ENCODE assay signal across 21 cellular contexts in genomic region chr11:78708388-78708787, GRCh38.
DNase-seq lines count a peak whose midpoint lies in the region; ATAC-seq, FAIRE-seq and TF ChIP-seq lines count a peak whose summit lies in the region.
"Had no signal": no experiment of that assay in that cellular context is flagged by ENCODE, and none has a peak within 500 bp of the region (broad histone marks: within the 10 kb centered on the region; RNA-seq: fewer than 3 reads in every experiment).

No MANE protein-coding gene starts in this region.

- H3K36me3 Mint-ChIP-seq in HFFc6 (ENCODE audit: low read depth) (peaks cover 26% of the 10 kb centered on the region), WTC11 (no peaks in the 10 kb centered on the region)
- H3K36me3 Mint-ChIP-seq in CD8-positive, alpha-beta T cell: no peaks in the 10 kb centered on the region

- H3K4me3 ChIP-seq in keratinocyte (ENCODE audit: control insufficient read depth in 2 of 3, extremely low read depth in 1 of 3, insufficient read depth in 2 of 3, low read depth in 1 of 3, low read length in 3 of 3) (no peak overlapping the region), aorta (ENCODE audit: low read length in 2 of 2) (no peak overlapping the region), dorsolateral prefrontal cortex (no peak overlapping the region)
- no peak overlapping the region for H3K4me3 ChIP-seq in CD8-positive, alpha-beta T cell (ENCODE audit: low read depth, low read length)
- H3K4me3 ChIP-seq: ovary, vagina had no signal

- H3K4me1 Mint-ChIP-seq in HFFc6 (ENCODE audit: low read depth) (peaks cover 18% of the 10 kb centered on the region), WTC11 (no peaks in the 10 kb centered on the region)
- no peaks in the 10 kb centered on the region for H3K4me1 Mint-ChIP-seq in CD8-positive, alpha-beta T cell (ENCODE audit: low read depth)

- intact Hi-C loops in aorta (cut with DNase I): no loop called here
- intact Hi-C loops in dorsolateral prefrontal cortex (cut with DNase I): no loop called here
- intact Hi-C loops in CD8-positive, alpha-beta T cell (cut with DNase I, micrococcal nuclease): no loop called here

- FAIRE-seq in keratinocyte (lab: Jason Lieb, UNC): peak; percentile 99
- FAIRE-seq: HepG2 had no signal

- 97 to 98% methylated on average over 6 of the region's 6 CpGs for WGBS in aorta, 2 donors

- H3K27ac Mint-ChIP-seq in HFFc6 (peak overlapping the region; percentile 37; the same call in 1 of the 2 replicates), WTC11 (no peak overlapping the region)
- no peak overlapping the region for H3K27ac Mint-ChIP-seq in CD8-positive, alpha-beta T cell

- H3K4me3 Mint-ChIP-seq in HFFc6 (no peak overlapping the region), WTC11 (no peak overlapping the region)
- H3K4me3 Mint-ChIP-seq in CD8-positive, alpha-beta T cell: no peak overlapping the region
- H3K4me3 Mint-ChIP-seq: brain had no signal

- POLR2A ChIA-PET in WTC11 (lab: Charles Lee): no interaction called here
- POLR2A ChIA-PET in CD8-positive, alpha-beta T cell (lab: Charles Lee): no interaction called here

- TF ChIP-seq CTCF in HFFc6 (IDR thresholded peaks at IDR 0.05): no peak
- TF ChIP-seq CTCF in WTC11 (IDR thresholded peaks at IDR 0.05): no peak
- no peak for TF ChIP-seq CTCF in keratinocyte (optimal IDR thresholded peaks at IDR 0.05 in 1 of 3, IDR thresholded peaks at IDR 0.05 in 1 of 3, conservative IDR thresholded peaks at IDR 0.05 in 1 of 3; ENCODE audit: extremely low read depth in 1 of 3, insufficient read depth in 2 of 3, low read length in 3 of 3)
- no peak for TF ChIP-seq CTCF in dorsolateral prefrontal cortex (IDR thresholded peaks at IDR 0.05 in 54 of 56, conservative IDR thresholded peaks at IDR 0.05 in 2 of 56; ENCODE audit: low read depth in 1 of 56, partially characterized antibody in 56 of 56)
- no peak for TF ChIP-seq CTCF in CD8-positive, alpha-beta T cell (IDR thresholded peaks at IDR 0.05)

- H3K9me1 ChIP-seq in keratinocyte (ENCODE audit: control insufficient read depth, extremely low read depth, insufficient read depth, low read length): no peaks in the 10 kb centered on the region

- peak overlapping the region; percentile 43 for H3K27ac ChIP-seq in keratinocyte (ENCODE audit: control insufficient read depth, insufficient read depth, low read length)
- H3K27ac ChIP-seq in aorta (ENCODE audit: low read depth in 1 of 2, low read length in 2 of 2): no peak overlapping the region
- no peak overlapping the region for H3K27ac ChIP-seq in dorsolateral prefrontal cortex
- no peak overlapping the region for H3K27ac ChIP-seq in CD8-positive, alpha-beta T cell (ENCODE audit: low read depth, low read length)
- H3K27ac ChIP-seq: ovary, vagina had no signal

- CTCF ChIA-PET in WTC11 (lab: Charles Lee): interaction anchor here (1.5 kb wide), 1 partner anchor 63 kb away, joined by 4 read pairs; no protein-coding TSS in a partner anchor
- CTCF ChIA-PET in CD8-positive, alpha-beta T cell (lab: Charles Lee): no interaction called here

- H4K20me1 ChIP-seq in keratinocyte (ENCODE audit: control insufficient read depth, extremely low read depth, insufficient read depth, low read length): no peaks in the 10 kb centered on the region

- H3K79me2 ChIP-seq in keratinocyte (ENCODE audit: control insufficient read depth, insufficient read depth, low read length): no peaks in the 10 kb centered on the region

- H3K4me1 ChIP-seq in keratinocyte (ENCODE audit: control insufficient read depth, extremely low read depth, insufficient read depth, low read length): peaks cover 10% of the 10 kb centered on the region
- H3K4me1 ChIP-seq in aorta (ENCODE audit: control insufficient read depth in 1 of 2, insufficient read depth in 2 of 2, low read length in 2 of 2): no peaks in the 10 kb centered on the region
- H3K4me1 ChIP-seq in CD8-positive, alpha-beta T cell (ENCODE audit: insufficient read depth, low read length): no peaks in the 10 kb centered on the region
- H3K4me1 ChIP-seq: vagina had no signal

- no peak overlapping the region for H3K9ac ChIP-seq in keratinocyte (ENCODE audit: control insufficient read depth, extremely low read depth, insufficient read depth, low read length)

- H3K9me3 Mint-ChIP-seq in HFFc6: no peaks in the 10 kb centered on the region
- H3K9me3 Mint-ChIP-seq in WTC11: no peaks in the 10 kb centered on the region
- H3K9me3 Mint-ChIP-seq in CD8-positive, alpha-beta T cell: no peaks in the 10 kb centered on the region
- H3K9me3 Mint-ChIP-seq: brain had no signal

- dilution Hi-C loops in keratinocyte (cut with MboI; ENCODE audit: extremely low pct_ligation_motif_present, low sequenced_read_pairs): no loop called here

- ATAC-seq in WTC11: peak; percentile 65
- ATAC-seq in aorta (ENCODE audit: low FRiP score): no peak
- no peak for ATAC-seq in CD8-positive, alpha-beta T cell
- ATAC-seq: HepG2, right cardiac atrium had no signal

- peak overlapping the region; percentile 35 for H2AFZ ChIP-seq in keratinocyte (ENCODE audit: control insufficient read depth, low read length)

- DNase-seq in AG08396 (ENCODE audit: low spot score) (peak; percentile 22), HFFc6 (peak; percentile 45), WTC11 (ENCODE audit: low spot score) (no peak), keratinocyte (ENCODE audit: low read depth, low spot score) (peak; percentile 85), aorta (no peak), dorsolateral prefrontal cortex (no peak)
- no peak for DNase-seq in activated CD8-positive, alpha-beta memory T cell treated with anti-CD3 and anti-CD28 coated beads for 24 hours
- DNase-seq in CD8-positive, alpha-beta T cell: no peak
- DNase-seq: activated CD4-positive, alpha-beta T cell treated with anti-CD3 and anti-CD28 coated beads, Interleukin-2, amount 50 U/mL, for 1 hour; activated effector memory CD4-positive, alpha-beta T cell treated with Interleukin-2 at 50 U/mL for 16 hours; cortex of kidney; DMS153; hippocampal formation; NCI-H1417 treated with DMSO at 0.1 percent for 48 hours; NCI-H510A treated with DMSO at 0.1 percent for 48 hours; ovary; right cardiac atrium; substantia nigra had no signal

- peaks cover 1% of the 10 kb centered on the region; the same call in 1 of the 2 replicates for H3K27me3 Mint-ChIP-seq in HFFc6 (ENCODE audit: insufficient read depth)
- H3K27me3 Mint-ChIP-seq in WTC11 (ENCODE audit: low read depth): no peaks in the 10 kb centered on the region
- H3K27me3 Mint-ChIP-seq in CD8-positive, alpha-beta T cell (ENCODE audit: low read depth): no peaks in the 10 kb centered on the region

- H3K36me3 ChIP-seq in keratinocyte (ENCODE audit: control insufficient read depth in 2 of 2, extremely low read depth in 1 of 2, insufficient read depth in 2 of 2, low read length in 2 of 2) (no peaks in the 10 kb centered on the region), aorta (ENCODE audit: control insufficient read depth in 1 of 2, insufficient read depth in 2 of 2, low read length in 1 of 2) (peaks cover 0 to 3% of the 10 kb centered on the region in 2 donors)
- H3K36me3 ChIP-seq in CD8-positive, alpha-beta T cell (ENCODE audit: insufficient read depth, low read length): no peaks in the 10 kb centered on the region
- H3K36me3 ChIP-seq: ovary, vagina had no signal

- H3K27me3 ChIP-seq in keratinocyte (ENCODE audit: control insufficient read depth, extremely low read depth, insufficient read depth, low read length) (no peaks in the 10 kb centered on the region), aorta (ENCODE audit: control insufficient read depth in 1 of 2, insufficient read depth in 2 of 2, low read length in 1 of 2) (no peaks in the 10 kb centered on the region), dorsolateral prefrontal cortex (no peaks in the 10 kb centered on the region)
- H3K27me3 ChIP-seq in CD8-positive, alpha-beta T cell (ENCODE audit: insufficient read depth, low read length): no peaks in the 10 kb centered on the region
- H3K27me3 ChIP-seq: ovary, vagina had no signal

- H3K4me2 ChIP-seq in keratinocyte (ENCODE audit: control insufficient read depth, extremely low read depth, insufficient read depth, low read depth, low read length): peak overlapping the region; percentile 48

- H3K9me3 ChIP-seq in keratinocyte (ENCODE audit: control insufficient read depth, low read depth, low read length): no peaks in the 10 kb centered on the region
- H3K9me3 ChIP-seq in aorta (ENCODE audit: control insufficient read depth, low read length): no peaks in the 10 kb centered on the region
- no peaks in the 10 kb centered on the region for H3K9me3 ChIP-seq in CD8-positive, alpha-beta T cell (ENCODE audit: low read length)
- H3K9me3 ChIP-seq: ovary, vagina had no signal

TF ChIP-seq in WTC11, 78 proteins besides CTCF, POLR2A, EP300 and RAD21 (continues in another document):
- no peak for TF ChIP-seq KAT7 (CRISPR knock-in tag; IDR thresholded peaks at IDR 0.05; ENCODE audit: borderline replicate concordance)
- no peak for TF ChIP-seq NFE2L1 (CRISPR knock-in tag; IDR thresholded peaks at IDR 0.05)
- TF ChIP-seq ATF6 (CRISPR knock-in tag; IDR thresholded peaks at IDR 0.05): no peak

Comparison
In these comparisons a context has a peak if more than half of its experiments do, and no peak if none do; other contexts are left out.
1. DNase-seq: peak in AG08396 (single experiment), HFFc6 (single experiment) and keratinocyte (single experiment); none in WTC11 (single experiment), aorta (0 of 2), activated CD8-positive, alpha-beta memory T cell treated with anti-CD3 and anti-CD28 coated beads for 24 hours (single experiment), dorsolateral prefrontal cortex (0 of 10) and CD8-positive, alpha-beta T cell (0 of 7).